In the genomic region with DNA sequence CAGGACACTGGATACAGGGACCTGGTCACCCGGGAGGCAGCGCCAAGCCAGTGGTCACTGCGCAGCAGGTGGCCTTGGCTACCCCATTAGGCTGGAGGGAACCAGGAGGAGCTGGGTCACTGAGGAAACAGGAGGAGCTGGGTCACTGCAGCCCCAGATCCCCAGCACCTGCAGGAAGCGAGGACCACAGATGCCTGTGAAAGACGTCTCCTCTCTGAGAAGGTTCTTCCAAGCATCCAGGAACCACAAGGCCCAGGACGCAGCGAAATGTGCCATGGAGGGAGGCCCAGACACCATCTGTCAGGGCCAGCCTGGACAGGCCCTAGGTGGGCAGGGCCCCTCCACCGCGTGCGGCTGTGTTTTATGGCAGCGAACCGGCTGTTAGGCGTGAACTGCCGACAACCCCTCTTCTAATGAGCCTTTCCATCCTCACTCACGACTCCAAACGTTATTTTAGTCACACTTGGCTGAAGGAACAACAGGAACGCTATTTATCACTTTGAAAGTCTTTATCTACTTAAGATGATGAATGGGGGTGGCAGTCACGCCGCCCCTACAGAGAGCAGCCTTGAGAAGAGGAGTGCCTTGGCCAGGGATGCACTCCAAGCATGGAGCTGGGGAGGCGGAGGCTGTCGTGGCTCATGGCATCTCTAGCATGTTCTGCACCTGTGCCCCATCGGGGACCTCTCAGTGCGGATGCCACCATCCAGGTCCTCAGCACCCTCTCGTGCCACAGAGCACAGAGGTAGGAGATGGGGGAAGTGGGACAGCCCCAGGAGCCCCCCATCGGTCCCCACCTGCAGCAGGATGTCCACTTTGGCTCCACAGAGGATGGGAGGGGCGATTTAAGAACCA, we compare ENCODE assay signal across 20 cellular contexts. TPM values are rescaled to one million over a fixed set of nuclear protein-coding genes. Genes with fewer than 3 reads are reported as not detected.
DNase-seq lines count a peak whose midpoint lies in the region; ATAC-seq, FAIRE-seq and TF ChIP-seq lines count a peak whose summit lies in the region.
"Had no signal": no experiment of that assay in that cellular context is flagged by ENCODE, and none has a peak within 500 bp of the region (broad histone marks: within the 10 kb centered on the region; RNA-seq: fewer than 3 reads in every experiment).

No MANE protein-coding gene starts in this region.

- CTCF ChIA-PET in A549 (lab: Yijun Ruan, JAX) = interaction anchor here (0.9 to 12.8 kb wide), 7 partner anchors 10 to 679 kb away, joined by 3 to 572 read pairs (median 8); no protein-coding TSS in a partner anchor
- CTCF ChIA-PET in SK-N-SH (lab: Yijun Ruan, JAX) = interaction anchor here (1.1 to 4.5 kb wide), 6 partner anchors 11 to 670 kb away, joined by 4 to 137 read pairs (median 5); no protein-coding TSS in a partner anchor

- no peaks in the 10 kb centered on the region for H3K79me2 ChIP-seq in SK-N-SH (ENCODE audit: insufficient read depth)

- H3K4me2 ChIP-seq in A549 = no peak overlapping the region
- no peak overlapping the region for H3K4me2 ChIP-seq in SK-N-SH

- TF ChIP-seq RAD21 in A549 (conservative IDR thresholded peaks at IDR 0.05 in 1 of 2, IDR thresholded peaks at IDR 0.05 in 1 of 2) (no peak), SK-N-SH (IDR thresholded peaks at IDR 0.05; ENCODE audit: low read length) (no peak)

- peak; percentile 8; the same call in 1 of the 2 replicates for TF ChIP-seq POLR2A in A549 (IDR thresholded peaks at IDR 0.05; ENCODE audit: low read length)

- no peaks in the 10 kb centered on the region for H3K27me3 ChIP-seq in lower lobe of right lung (ENCODE audit: low read depth)
- H3K27me3 ChIP-seq in SK-N-SH (ENCODE audit: insufficient read depth) = no peaks in the 10 kb centered on the region
- H3K27me3 ChIP-seq: ovary, uterus had no signal

- no peaks in the 10 kb centered on the region for H3K9me3 ChIP-seq in A549
- no peaks in the 10 kb centered on the region for H3K9me3 ChIP-seq in lower lobe of right lung
- H3K9me3 ChIP-seq in SK-N-SH = no peaks in the 10 kb centered on the region
- H3K9me3 ChIP-seq: ovary, uterus had no signal

- TF ChIP-seq EP300 in A549 (IDR thresholded peaks at IDR 0.05) (no peak), SK-N-SH (IDR thresholded peaks at IDR 0.05; ENCODE audit: borderline replicate concordance in 1 of 2, low read depth in 1 of 2, low read length in 1 of 2) (no peak)

- no peaks in the 10 kb centered on the region for H3K27me3 Mint-ChIP-seq in activated naive CD8-positive, alpha-beta T cell treated with anti-CD3 and anti-CD28 coated beads for 36 hours
- H3K27me3 Mint-ChIP-seq: CD4-positive, alpha-beta T cell had no signal

- no peaks in the 10 kb centered on the region for H3F3A ChIP-seq in SK-N-SH (replicated peaks; ENCODE audit: insufficient read depth)

- H3K27ac ChIP-seq in A549 = no peak overlapping the region
- H3K27ac ChIP-seq in lower lobe of right lung = no peak overlapping the region
- no peak overlapping the region for H3K27ac ChIP-seq in SK-N-SH (ENCODE audit: low read depth in 2 of 2, low read length in 1 of 2)
- H3K27ac ChIP-seq: ovary, uterus had no signal

- H3K4me1 Mint-ChIP-seq in activated naive CD8-positive, alpha-beta T cell treated with anti-CD3 and anti-CD28 coated beads for 36 hours = peaks cover 5% of the 10 kb centered on the region

- H3K36me3 ChIP-seq in lower lobe of right lung (no peaks in the 10 kb centered on the region), SK-N-SH (replicated peaks in 1 of 2; ENCODE audit: control insufficient read depth in 1 of 2, insufficient read depth in 2 of 2, low read length in 1 of 2) (no peaks in the 10 kb centered on the region)
- H3K36me3 ChIP-seq: ovary, uterus had no signal

- no peak overlapping the region for H3K4me3 Mint-ChIP-seq in activated naive CD8-positive, alpha-beta T cell treated with anti-CD3 and anti-CD28 coated beads for 36 hours
- H3K4me3 Mint-ChIP-seq: activated CD8-positive, alpha-beta T cell treated with anti-CD3 and anti-CD28 coated beads, Interleukin-2, amount 10 ng/mL, durations not matched to agents 7 days and 5 days; CD4-positive, alpha-beta T cell; naive thymus-derived CD4-positive, alpha-beta T cell; stimulated activated effector memory CD8-positive, alpha-beta T cell treated with anti-CD3 and anti-CD28 coated beads, Interleukin-12 subunit alpha, Interleukin-12 subunit beta, amount 100 ng/mL, for 72 hours had no signal

- no peaks in the 10 kb centered on the region for H3K9me2 ChIP-seq in SK-N-SH

- no peak overlapping the region for H2AFZ ChIP-seq in SK-N-SH (ENCODE audit: low read depth)

- intact Hi-C loops in lower lobe of right lung (cut with DNase I) = no loop called here

- WGBS in A549 (ENCODE audit: missing lambda C conversion rate) = 74% methylated on average over 26 of the region's 26 CpGs
- WGBS in SK-N-SH (ENCODE audit: low lambda C conversion rate) = 90% methylated on average over 17 of the region's 26 CpGs

- H3K27ac Mint-ChIP-seq in activated naive CD8-positive, alpha-beta T cell treated with anti-CD3 and anti-CD28 coated beads for 36 hours = no peak overlapping the region
- H3K27ac Mint-ChIP-seq: activated CD8-positive, alpha-beta T cell treated with anti-CD3 and anti-CD28 coated beads, Interleukin-2, amount 10 ng/mL, durations not matched to agents 7 days and 5 days; CD4-positive, alpha-beta T cell; naive thymus-derived CD4-positive, alpha-beta T cell; stimulated activated effector memory CD8-positive, alpha-beta T cell treated with anti-CD3 and anti-CD28 coated beads, Interleukin-12 subunit alpha, Interleukin-12 subunit beta, amount 100 ng/mL, for 72 hours had no signal

- ATAC-seq in A549 = no peak
- no peak for ATAC-seq in lower lobe of right lung
- ATAC-seq in HG02759 (IDR thresholded peaks at IDR 0.05; ENCODE audit: unreplicated experiment) = no peak
- ATAC-seq: activated CD8-positive, alpha-beta T cell treated with anti-CD3 and anti-CD28 coated beads, Interleukin-2, amount 10 ng/mL, durations not matched to agents 7 days and 5 days; naive thymus-derived CD4-positive, alpha-beta T cell; stimulated activated effector memory CD8-positive, alpha-beta T cell treated with anti-CD3 and anti-CD28 coated beads, Interleukin-12 subunit alpha, Interleukin-12 subunit beta, amount 100 ng/mL, for 72 hours had no signal

- H3K4me3 ChIP-seq in A549 (no peak overlapping the region), lower lobe of right lung (no peak overlapping the region), SK-N-SH (ENCODE audit: low read depth in 2 of 2, low read length in 1 of 2) (no peak overlapping the region)
- H3K4me3 ChIP-seq: ovary, uterus had no signal

- no peak for DNase-seq in A549 (ENCODE audit: low read depth in 1 of 2, low spot score in 1 of 2)
- peak; percentile 70 for DNase-seq in DMS 273 (lab: John Stamatoyannopoulos, UW; ENCODE audit: unreplicated experiment)
- DNase-seq in NCI-H2227 (lab: John Stamatoyannopoulos, UW; ENCODE audit: unreplicated experiment) = peak; percentile 93
- peak; percentile 15 for DNase-seq in lower lobe of right lung
- no peak for DNase-seq in activated naive CD8-positive, alpha-beta T cell treated with anti-CD3 and anti-CD28 coated beads for 36 hours
- DNase-seq in SK-N-SH = no peak
- DNase-seq: activated CD4-positive, CD25-positive, alpha-beta regulatory T cell treated with anti-CD3 and anti-CD28 coated beads, Interleukin-2, amount 50 U/mL, for 72 hours; activated CD8-positive, alpha-beta T cell treated with anti-CD3 and anti-CD28 coated beads, Interleukin-2, amount 10 ng/mL, durations not matched to agents 7 days and 5 days; activated gamma-delta T cell treated with Interleukin-2 at 50 U/mL for 16 hours; CD4-positive, alpha-beta T cell; DND-41; HCEC 1CT; KG1; naive thymus-derived CD4-positive, alpha-beta T cell; NCI-H2029 treated with DMSO at 0.1 percent for 48 hours; uterus had no signal

- no peaks in the 10 kb centered on the region for H3K4me1 ChIP-seq in A549
- H3K4me1 ChIP-seq in lower lobe of right lung = no peaks in the 10 kb centered on the region
- peaks cover 0 to 7% of the 10 kb centered on the region in 2 experiments; a peak in 1 of 4 replicates for H3K4me1 ChIP-seq in SK-N-SH (ENCODE audit: control insufficient read depth in 1 of 2, insufficient read depth in 2 of 2, low read depth in 1 of 2, low read length in 1 of 2)
- H3K4me1 ChIP-seq: uterus had no signal

- H4K20me1 ChIP-seq in SK-N-SH (ENCODE audit: insufficient read depth) = no peaks in the 10 kb centered on the region

- POLR2A ChIA-PET in A549 (lab: Yijun Ruan, JAX) (no interaction called here), SK-N-SH (lab: Yijun Ruan, JAX) (no interaction called here)

- no peak for FAIRE-seq in A549 (lab: Jason Lieb, UNC)
- FAIRE-seq: GM12891 had no signal

- H3K9ac ChIP-seq in SK-N-SH = no peak overlapping the region

- H3K9me3 Mint-ChIP-seq in activated naive CD8-positive, alpha-beta T cell treated with anti-CD3 and anti-CD28 coated beads for 36 hours = no peaks in the 10 kb centered on the region
- H3K9me3 Mint-ChIP-seq: CD4-positive, alpha-beta T cell; stimulated activated effector memory CD8-positive, alpha-beta T cell treated with anti-CD3 and anti-CD28 coated beads, Interleukin-12 subunit alpha, Interleukin-12 subunit beta, amount 100 ng/mL, for 72 hours had no signal

- no peak for TF ChIP-seq CTCF in A549 (IDR thresholded peaks at IDR 0.05)
- TF ChIP-seq CTCF in lower lobe of right lung (IDR thresholded peaks at IDR 0.05) = no peak
- no peak for TF ChIP-seq CTCF in SK-N-SH (IDR thresholded peaks at IDR 0.05)

- peaks cover 7% of the 10 kb centered on the region for H3K36me3 Mint-ChIP-seq in activated naive CD8-positive, alpha-beta T cell treated with anti-CD3 and anti-CD28 coated beads for 36 hours

TF ChIP-seq in SK-N-SH, 30 proteins besides CTCF, POLR2A, EP300 and RAD21 (continues in another document):
- TF ChIP-seq, protein P1, sequence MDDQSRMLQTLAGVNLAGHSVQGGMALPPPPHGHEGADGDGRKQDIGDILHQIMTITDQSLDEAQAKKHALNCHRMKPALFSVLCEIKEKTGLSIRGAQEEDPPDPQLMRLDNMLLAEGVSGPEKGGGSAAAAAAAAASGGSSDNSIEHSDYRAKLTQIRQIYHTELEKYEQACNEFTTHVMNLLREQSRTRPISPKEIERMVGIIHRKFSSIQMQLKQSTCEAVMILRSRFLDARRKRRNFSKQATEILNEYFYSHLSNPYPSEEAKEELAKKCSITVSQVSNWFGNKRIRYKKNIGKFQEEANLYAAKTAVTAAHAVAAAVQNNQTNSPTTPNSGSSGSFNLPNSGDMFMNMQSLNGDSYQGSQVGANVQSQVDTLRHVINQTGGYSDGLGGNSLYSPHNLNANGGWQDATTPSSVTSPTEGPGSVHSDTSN (IDR thresholded peaks at IDR 0.05) = no peak
- TF ChIP-seq FOXM1 (IDR thresholded peaks at IDR 0.05; ENCODE audit: low read depth) = no peak

RNA-seq across cellular contexts. Expression of a gene that starts 53.3 kb away (rescaled TPM):
- polyA plus RNA-seq in A549 (2011; rRNA removed) = 104 and 138 TPM in 2 replicates
- polyA plus RNA-seq in A549 (2012; cell fraction: cytosol; rRNA removed) = 25.7 and 27.7 TPM in 2 replicates
- 11.1 and 12.8 TPM in 2 replicates for polyA plus RNA-seq in A549 (2012; cell fraction: nucleus; rRNA removed)
- 34.0 to 35.7 TPM (median 34.3 TPM) in 3 replicates for polyA plus RNA-seq in A549 (2017; fragmentation: RNase III; extraction: RNeasy Plus Mini Kit Qiagen cat#74134 plus additional on column Dnase treatment)
- 62.1 and 64.8 TPM in 2 replicates for polyA minus RNA-seq in A549 (2011; rRNA and poly(A)+ RNA removed)
- total RNA-seq in lower lobe of right lung = 29.6 TPM
- 10 to 100 TPM; 30.1 to 30.9 TPM for total RNA-seq in activated naive CD8-positive, alpha-beta T cell treated with anti-CD3 and anti-CD28 coated beads for 36 hours
- polyA plus RNA-seq in SK-N-SH (2012; rRNA removed) = 9.1 and 9.5 TPM in 2 replicates
- polyA plus RNA-seq in SK-N-SH (2012; cell fraction: cytosol; rRNA removed) = 10.7 and 12.3 TPM in 2 replicates
- 6.8 and 9.6 TPM in 2 replicates for polyA plus RNA-seq in SK-N-SH (2012; cell fraction: nucleus; rRNA removed)

Comparison
In these comparisons a context has a peak if more than half of its experiments do, and no peak if none do; other contexts are left out.
1. DNase-seq: peak in DMS 273 (single experiment), NCI-H2227 (single experiment) and lower lobe of right lung (single experiment); none in A549 (0 of 2), activated naive CD8-positive, alpha-beta T cell treated with anti-CD3 and anti-CD28 coated beads for 36 hours (single experiment) and SK-N-SH (single experiment).